In the genomic region with DNA sequence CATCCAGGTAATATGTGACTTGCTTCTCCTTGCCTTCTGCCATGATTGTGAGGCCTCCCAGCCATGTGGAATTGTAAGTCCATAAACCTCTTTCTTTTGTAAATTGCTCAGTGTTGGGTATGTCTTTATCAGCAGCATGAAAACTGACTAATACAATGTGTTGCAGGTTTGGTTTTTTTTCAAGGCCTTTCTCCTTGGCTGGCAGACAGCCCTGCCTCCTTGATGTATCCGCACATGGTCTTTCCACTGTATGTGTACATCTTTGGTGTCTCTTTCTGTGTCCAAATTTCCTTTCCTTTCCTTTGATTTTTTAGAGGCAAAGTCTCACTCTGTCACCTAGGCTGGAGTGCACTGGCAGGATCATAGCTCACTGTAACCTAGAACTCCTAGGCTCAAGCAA, we compare ENCODE assay signal across 8 cellular contexts.
"Had no signal": no experiment of that assay in that cellular context is flagged by ENCODE, and none has a peak within 500 bp of the region (broad histone marks: within the 10 kb centered on the region; RNA-seq: fewer than 3 reads in every experiment).

No MANE protein-coding gene starts in this region.

- DNase-seq: GM23248, GOT3, H7, H9, HCEC 1CT, HFFc6 had no signal

- H3K9me3 Mint-ChIP-seq: GM23338, H9 had no signal

- H3K27ac ChIP-seq: GM23248 had no signal

- H3K36me3 ChIP-seq: HAP-1 had no signal

- H3K27ac Mint-ChIP-seq: GM23338, HFFc6 had no signal

- H3K4me3 Mint-ChIP-seq: GM23338, H9, HFFc6 had no signal

- H3K9me3 ChIP-seq: HAP-1 had no signal

- H3K4me3 ChIP-seq: GM23248, GM23338, HAP-1 had no signal
